In genomic region chr17:59391026-59391425, GRCh38 we compare ENCODE assay signal across 21 cellular contexts.
"Had no signal": no experiment of that assay in that cellular context is flagged by ENCODE, and none has a peak within 500 bp of the region (broad histone marks: within the 10 kb centered on the region; RNA-seq: fewer than 3 reads in every experiment).

No MANE protein-coding gene starts in this region.

- H3K27me3 Mint-ChIP-seq: activated CD4-positive, alpha-beta T cell treated with anti-CD3 and anti-CD28 coated beads, Interleukin-2, amount 10 ng/mL, durations not matched to agents 7 days and 5 days; activated CD8-positive, alpha-beta memory T cell treated with anti-CD3 and anti-CD28 coated beads, Interleukin-2, amount 10 ng/mL, durations not matched to agents 7 days and 5 days; activated CD8-positive, alpha-beta T cell treated with anti-CD3 and anti-CD28 coated beads for 36 hours; brain; naive thymus-derived CD4-positive, alpha-beta T cell; stimulated activated naive CD8-positive, alpha-beta T cell treated with anti-CD3 and anti-CD28 coated beads, Interleukin-15, Interleukin-2, amounts not matched to agents 100 ng/mL and 50 ng/mL, for 24 hours had no signal

- DNase-seq: activated CD4-positive, alpha-beta T cell treated with anti-CD3 and anti-CD28 coated beads, Interleukin-2, amount 10 ng/mL, durations not matched to agents 7 days and 5 days; activated CD8-positive, alpha-beta memory T cell treated with anti-CD3 and anti-CD28 coated beads, Interleukin-2, amount 10 ng/mL, durations not matched to agents 7 days and 5 days; activated CD8-positive, alpha-beta T cell treated with anti-CD3 and anti-CD28 coated beads for 36 hours; activated effector memory CD4-positive, alpha-beta T cell treated with anti-CD3 and anti-CD28 coated beads, Interleukin-2, amount 50 U/mL, for 16 hours; activated naive CD4-positive, alpha-beta T cell treated with anti-CD3 and anti-CD28 coated beads, Interleukin-2, amount 10 ng/mL, durations not matched to agents 7 days and 5 days; activated T-cell treated with anti-CD3 and anti-CD28 coated beads for 4 hours; aorta; kidney; naive thymus-derived CD4-positive, alpha-beta T cell; right cardiac atrium; SK-N-SH; stimulated activated CD4-positive, alpha-beta T cell treated with anti-CD3 and anti-CD28 coated beads, Interleukin-1b, Interleukin-23, amount 100 ng/mL, for 48 hours; upper lobe of left lung had no signal

- H3K9me3 Mint-ChIP-seq: activated CD4-positive, alpha-beta T cell treated with anti-CD3 and anti-CD28 coated beads, Interleukin-2, amount 10 ng/mL, durations not matched to agents 7 days and 5 days; activated CD8-positive, alpha-beta T cell treated with anti-CD3 and anti-CD28 coated beads for 36 hours; activated naive CD4-positive, alpha-beta T cell treated with anti-CD3 and anti-CD28 coated beads, Interleukin-2, amount 10 ng/mL, durations not matched to agents 7 days and 5 days; naive thymus-derived CD4-positive, alpha-beta T cell; stimulated activated naive CD8-positive, alpha-beta T cell treated with anti-CD3 and anti-CD28 coated beads, Interleukin-15, Interleukin-2, amounts not matched to agents 100 ng/mL and 50 ng/mL, for 24 hours had no signal

- H3K4me3 Mint-ChIP-seq: activated CD4-positive, alpha-beta T cell treated with anti-CD3 and anti-CD28 coated beads, Interleukin-2, amount 10 ng/mL, durations not matched to agents 7 days and 5 days; activated CD8-positive, alpha-beta memory T cell treated with anti-CD3 and anti-CD28 coated beads, Interleukin-2, amount 10 ng/mL, durations not matched to agents 7 days and 5 days; activated CD8-positive, alpha-beta T cell treated with anti-CD3 and anti-CD28 coated beads for 36 hours; activated naive CD4-positive, alpha-beta T cell treated with anti-CD3 and anti-CD28 coated beads, Interleukin-2, amount 10 ng/mL, durations not matched to agents 7 days and 5 days; brain; naive thymus-derived CD4-positive, alpha-beta T cell; stimulated activated naive CD8-positive, alpha-beta T cell treated with anti-CD3 and anti-CD28 coated beads, Interleukin-15, Interleukin-2, amounts not matched to agents 100 ng/mL and 50 ng/mL, for 24 hours had no signal

- H3K27me3 ChIP-seq: esophagus muscularis mucosa, upper lobe of left lung had no signal

- ATAC-seq: activated CD4-positive, CD25-positive, alpha-beta regulatory T cell treated with anti-CD3 and anti-CD28 coated beads, Interleukin-2, amount 50 U/mL, for 24 hours; activated CD8-positive, alpha-beta memory T cell treated with anti-CD3 and anti-CD28 coated beads, Interleukin-2, amount 10 ng/mL, durations not matched to agents 7 days and 5 days; activated CD8-positive, alpha-beta T cell treated with anti-CD3 and anti-CD28 coated beads for 36 hours; left lobe of liver; naive thymus-derived CD4-positive, alpha-beta T cell; right cardiac atrium had no signal

- H3K27ac Mint-ChIP-seq: activated CD4-positive, alpha-beta T cell treated with anti-CD3 and anti-CD28 coated beads, Interleukin-2, amount 10 ng/mL, durations not matched to agents 7 days and 5 days; activated CD8-positive, alpha-beta memory T cell treated with anti-CD3 and anti-CD28 coated beads, Interleukin-2, amount 10 ng/mL, durations not matched to agents 7 days and 5 days; activated CD8-positive, alpha-beta T cell treated with anti-CD3 and anti-CD28 coated beads for 36 hours; activated naive CD4-positive, alpha-beta T cell treated with anti-CD3 and anti-CD28 coated beads, Interleukin-2, amount 10 ng/mL, durations not matched to agents 7 days and 5 days; stimulated activated naive CD8-positive, alpha-beta T cell treated with anti-CD3 and anti-CD28 coated beads, Interleukin-15, Interleukin-2, amounts not matched to agents 100 ng/mL and 50 ng/mL, for 24 hours had no signal

- H3K27ac ChIP-seq: prostate gland, upper lobe of left lung, VCaP had no signal

- H3K4me1 ChIP-seq: prostate gland, upper lobe of left lung had no signal

- H3K4me3 ChIP-seq: esophagus muscularis mucosa, lung, prostate gland, upper lobe of left lung had no signal

- H3K9me3 ChIP-seq: esophagus muscularis mucosa, prostate gland, SK-N-SH, upper lobe of left lung had no signal
